ENCODE assay signal across 9 cellular contexts in genomic region chr1:111481387-111482221, GRCh38. TPM values are rescaled to one million over a fixed set of nuclear protein-coding genes. Genes with fewer than 3 reads are reported as not detected.
DNase-seq lines count a peak whose midpoint lies in the region; ATAC-seq and TF ChIP-seq lines count a peak whose summit lies in the region.
"Had no signal": no experiment of that assay in that cellular context is flagged by ENCODE, and none has a peak within 500 bp of the region (broad histone marks: within the 10 kb centered on the region; RNA-seq: fewer than 3 reads in every experiment).

No MANE protein-coding gene starts in this region.

- H3K9me3 Mint-ChIP-seq in activated CD4-positive, alpha-beta T cell treated with anti-CD3 and anti-CD28 coated beads, Interleukin-2, amount 10 ng/mL, durations not matched to agents 24 days and 14 days = peaks cover 5% of the 10 kb centered on the region

- peaks cover 8% of the 10 kb centered on the region for H3K36me3 Mint-ChIP-seq in activated CD4-positive, alpha-beta T cell treated with anti-CD3 and anti-CD28 coated beads, Interleukin-2, amount 10 ng/mL, durations not matched to agents 24 days and 14 days (ENCODE audit: low read depth)

- H3K27me3 ChIP-seq in BJ (ENCODE audit: control insufficient read depth, insufficient read depth, low read length) = no peaks in the 10 kb centered on the region

- POLR2A ChIA-PET in BJ (lab: Charles Lee) = interaction anchor here (0.6 kb wide), 1 partner anchor 164 kb away, joined by 3 read pairs; no protein-coding TSS in a partner anchor

- no peaks in the 10 kb centered on the region for H3K36me3 ChIP-seq in BJ (ENCODE audit: control insufficient read depth, insufficient read depth, low read length)

- no peak for TF ChIP-seq POLR2A in lower leg skin (IDR thresholded peaks at IDR 0.05)

- H3K4me3 ChIP-seq in BJ (ENCODE audit: low read depth, low read length) = no peak overlapping the region
- H3K4me3 ChIP-seq in lower leg skin (ENCODE audit: low read depth, poor library complexity, severe bottlenecking) = no peak overlapping the region
- H3K4me3 ChIP-seq: skin epidermis had no signal

- H3K4me3 Mint-ChIP-seq in activated CD4-positive, alpha-beta T cell treated with anti-CD3 and anti-CD28 coated beads, Interleukin-2, amount 10 ng/mL, durations not matched to agents 24 days and 14 days = no peak overlapping the region

- peaks cover 23% of the 10 kb centered on the region for H3K4me1 Mint-ChIP-seq in activated CD4-positive, alpha-beta T cell treated with anti-CD3 and anti-CD28 coated beads, Interleukin-2, amount 10 ng/mL, durations not matched to agents 24 days and 14 days

- intact Hi-C loops in activated CD4-positive, alpha-beta T cell treated with anti-CD3 and anti-CD28 coated beads, Interleukin-2, amount 10 ng/mL, durations not matched to agents 24 days and 14 days (cut with micrococcal nuclease) = loop anchor here (1.0 kb wide), 2 partner anchors 266 to 288 kb away; no protein-coding TSS in a partner anchor
- intact Hi-C loops in lower leg skin (cut with DNase I; ENCODE audit: low total_unique reads) = no loop called here

- no peak overlapping the region for H3K27ac Mint-ChIP-seq in activated CD4-positive, alpha-beta T cell treated with anti-CD3 and anti-CD28 coated beads, Interleukin-2, amount 10 ng/mL, durations not matched to agents 24 days and 14 days

- 45 to 55% methylated on average over 8 of the region's 8 CpGs for WGBS in lower leg skin, 2 donors

- no peak for DNase-seq in BJ (ENCODE audit: low read depth)
- peak; percentile 3 for DNase-seq in GOT3 (lab: John Stamatoyannopoulos, UW)
- peak; percentile 62 for DNase-seq in NCI-H345 (lab: John Stamatoyannopoulos, UW)
- peak; percentile 89 for DNase-seq in activated CD4-positive, alpha-beta T cell treated with anti-CD3 and anti-CD28 coated beads, Interleukin-2, amount 10 ng/mL, durations not matched to agents 24 days and 14 days
- DNase-seq in dermis microvascular lymphatic vessel endothelial cell (ENCODE audit: low read depth in 2 of 2) = peak; percentile 43 to 62
- peak; percentile 63 to 94 for DNase-seq in lower leg skin (ENCODE audit: low spot score in 2 of 2)
- DNase-seq in stimulated activated CD4-positive, alpha-beta T cell treated with anti-CD3 and anti-CD28 coated beads, TNF-alpha, amount 100 ng/mL, for 1 hour (ENCODE audit: low read depth in 3 of 3, low spot score in 1 of 3) = peak in 2 of 3 donors; percentile 28 to 46

- CTCF ChIA-PET in BJ (lab: Yijun Ruan, JAX) = interaction anchor here (0.6 to 5.7 kb wide), 25 partner anchors 12 to 888 kb away, joined by 3 to 50 read pairs (median 5); partner anchors contain the start of gene DDX20

- TF ChIP-seq CTCF in BJ (IDR thresholded peaks at IDR 0.05; ENCODE audit: insufficient read depth, low read depth, low read length) (peak; percentile 87), lower leg skin (IDR thresholded peaks at IDR 0.05) (peak in 1 of 3 donors; percentile 56)

- H3K27me3 Mint-ChIP-seq in activated CD4-positive, alpha-beta T cell treated with anti-CD3 and anti-CD28 coated beads, Interleukin-2, amount 10 ng/mL, durations not matched to agents 24 days and 14 days = peaks cover 16% of the 10 kb centered on the region

- no peak for ATAC-seq in HG02678 (IDR thresholded peaks at IDR 0.05; ENCODE audit: unreplicated experiment)

RNA-seq across cellular contexts. Expression of gene C1orf162, which starts 7.8 kb away (rescaled TPM):
- 0.48 and 0.71 TPM in 2 replicates for polyA plus RNA-seq in BJ (2011; rRNA removed)
- 0.05 and 0.67 TPM in 2 replicates for polyA minus RNA-seq in BJ (2011; rRNA and poly(A)+ RNA removed)
- total RNA-seq in activated CD4-positive, alpha-beta T cell treated with anti-CD3 and anti-CD28 coated beads, Interleukin-2, amount 10 ng/mL, durations not matched to agents 24 days and 14 days = 2.1 and 2.7 TPM in 2 replicates
- total RNA-seq in dermis microvascular lymphatic vessel endothelial cell = under 0.01 and 0.13 TPM in 2 replicates
- total RNA-seq in lower leg skin = 10 to 100 TPM in 3 of 4 donors, 1 to 10 TPM in 1; 2.4 to 15.3 (median 12.3) TPM

RNA-seq across cellular contexts. Expression of gene ADORA3, which starts 21.8 kb away (rescaled TPM):
- polyA plus RNA-seq in BJ (2011; rRNA removed) = not detected in 2 replicates
- not detected in 2 replicates for polyA minus RNA-seq in BJ (2011; rRNA and poly(A)+ RNA removed)
- not detected in 2 replicates for total RNA-seq in activated CD4-positive, alpha-beta T cell treated with anti-CD3 and anti-CD28 coated beads, Interleukin-2, amount 10 ng/mL, durations not matched to agents 24 days and 14 days
- total RNA-seq in dermis microvascular lymphatic vessel endothelial cell (0.13 TPM in 1 of 2 replicates, not detected in the other), lower leg skin (1 to 10 TPM in 3 of 4 donors, under 1 TPM in 1; 0.91 to 2.1 (median 1.8) TPM)

RNA-seq across cellular contexts. Expression of gene TMIGD3, which starts 21.8 kb away (rescaled TPM):
- polyA plus RNA-seq in BJ (2011; rRNA removed) = not detected in 2 replicates
- not detected in 2 replicates for polyA minus RNA-seq in BJ (2011; rRNA and poly(A)+ RNA removed)
- not detected in 2 replicates for total RNA-seq in activated CD4-positive, alpha-beta T cell treated with anti-CD3 and anti-CD28 coated beads, Interleukin-2, amount 10 ng/mL, durations not matched to agents 24 days and 14 days
- not detected in 2 replicates for total RNA-seq in dermis microvascular lymphatic vessel endothelial cell
- total RNA-seq in lower leg skin = 1 to 10 TPM in 1 of 4 donors, under 1 TPM in 2, not detected in 1; 0.54 to 1.2 (median 0.68) TPM

RNA-seq across cellular contexts. Expression of gene ATP5PB, which starts 32.3 kb away (rescaled TPM):
- 224 and 328 TPM in 2 replicates for polyA plus RNA-seq in BJ (2011; rRNA removed)
- polyA minus RNA-seq in BJ (2011; rRNA and poly(A)+ RNA removed) = 59.5 and 118 TPM in 2 replicates
- 308 and 325 TPM in 2 replicates for total RNA-seq in activated CD4-positive, alpha-beta T cell treated with anti-CD3 and anti-CD28 coated beads, Interleukin-2, amount 10 ng/mL, durations not matched to agents 24 days and 14 days
- total RNA-seq in dermis microvascular lymphatic vessel endothelial cell (178 and 279 TPM in 2 replicates), lower leg skin (100 to 1,000 TPM; 113 to 219 (median 153) TPM)

RNA-seq across cellular contexts. Expression of gene WDR77, which starts 32.5 kb away (rescaled TPM):
- polyA plus RNA-seq in BJ (2011; rRNA removed) = 62.8 and 104 TPM in 2 replicates
- polyA minus RNA-seq in BJ (2011; rRNA and poly(A)+ RNA removed) = 44.0 and 59.7 TPM in 2 replicates
- 60.9 and 65.0 TPM in 2 replicates for total RNA-seq in activated CD4-positive, alpha-beta T cell treated with anti-CD3 and anti-CD28 coated beads, Interleukin-2, amount 10 ng/mL, durations not matched to agents 24 days and 14 days
- 35.0 and 42.2 TPM in 2 replicates for total RNA-seq in dermis microvascular lymphatic vessel endothelial cell
- 10 to 100 TPM in 3 of 4 donors, 1 to 10 TPM in 1; 8.8 to 18.5 (median 12.7) TPM for total RNA-seq in lower leg skin
